Comparison of ENCODE assay signal across 8 cellular contexts in the genomic region with DNA sequence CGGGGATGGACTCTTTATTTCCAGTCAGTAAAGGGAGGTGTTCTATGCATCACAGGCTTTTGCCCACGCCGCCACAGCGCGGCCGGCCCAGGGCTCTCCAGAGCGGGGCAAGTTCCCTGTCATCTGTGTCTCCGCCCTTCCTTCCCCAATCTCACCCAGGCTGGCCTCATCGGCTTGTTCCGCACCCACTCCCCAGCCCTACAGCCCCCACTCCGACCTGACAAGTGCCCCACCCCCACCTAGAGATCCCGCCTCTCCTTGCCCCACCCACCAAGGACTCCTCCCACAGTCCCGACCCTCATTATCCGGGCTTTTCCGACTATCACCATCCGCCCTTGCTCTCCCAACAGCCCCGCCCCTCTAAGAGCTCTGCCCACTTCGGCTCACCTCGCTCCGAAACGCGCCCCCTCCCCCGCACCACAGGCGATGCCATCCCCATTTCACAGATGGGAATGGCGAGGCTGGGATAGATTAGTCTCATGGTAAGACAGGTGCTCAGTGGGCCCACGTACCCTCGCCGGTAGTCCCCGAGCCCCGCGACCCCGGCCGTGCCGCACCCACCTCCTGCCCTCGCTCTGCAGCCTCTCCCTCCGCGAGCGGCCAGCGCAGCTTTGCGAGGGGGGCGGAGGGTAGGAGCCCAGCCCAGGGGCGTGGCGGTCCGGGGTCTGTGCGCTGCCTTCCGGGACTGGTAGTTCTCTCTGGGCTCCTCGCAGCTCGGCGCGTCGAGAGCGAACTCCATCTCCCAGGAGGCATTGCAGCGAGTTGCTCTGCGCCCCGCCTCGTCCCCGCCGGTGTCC. TPM values are rescaled to one million over a fixed set of nuclear protein-coding genes. Genes with fewer than 3 reads are reported as not detected.
DNase-seq lines count a peak whose midpoint lies in the region; ATAC-seq lines count a peak whose summit lies in the region.

A gene with protein sequence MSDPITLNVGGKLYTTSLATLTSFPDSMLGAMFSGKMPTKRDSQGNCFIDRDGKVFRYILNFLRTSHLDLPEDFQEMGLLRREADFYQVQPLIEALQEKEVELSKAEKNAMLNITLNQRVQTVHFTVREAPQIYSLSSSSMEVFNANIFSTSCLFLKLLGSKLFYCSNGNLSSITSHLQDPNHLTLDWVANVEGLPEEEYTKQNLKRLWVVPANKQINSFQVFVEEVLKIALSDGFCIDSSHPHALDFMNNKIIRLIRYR (minus strand): TSS at position 615 of the 797 bp plus-strand sequence. CDS start 14,072 bp downstream, outside the sequence.

- DNase-seq in COLO829 (ENCODE audit: low spot score): peak; percentile 98
- DNase-seq in HT-29 (ENCODE audit: low spot score): peak; percentile 99
- DNase-seq in NK-92 treated with Interleukin-12 subunit alpha and Interleukin-12 subunit beta, amount 100 ng/mL, for 24 hours (lab: John Stamatoyannopoulos, UW): peak; percentile 91
- peak; percentile 95 for DNase-seq in activated CD8-positive, alpha-beta memory T cell treated with anti-CD3 and anti-CD28 coated beads for 24 hours
- DNase-seq in effector CD8-positive, alpha-beta T cell (lab: John Stamatoyannopoulos, UW): peak; percentile 75
- peak; percentile 97 to 99 for DNase-seq in lung microvascular endothelial cell (ENCODE audit: low read depth in 2 of 2)
- DNase-seq in stimulated activated CD4-positive, alpha-beta T cell treated with anti-CD3 and anti-CD28 coated beads, TNF-alpha, amount 100 ng/mL, for 4 hours (ENCODE audit: low read depth in 3 of 3): peak; percentile 82 to 83 (median 82)

- peak; percentile 93 for ATAC-seq in GM21360 (IDR thresholded peaks at IDR 0.05; ENCODE audit: unreplicated experiment)

RNA-seq across cellular contexts. Expression of the gene that starts here (rescaled TPM):
- 3.5 and 10.5 TPM in 2 replicates for total RNA-seq in HT-29 (2014; rRNA removed; shearing (Covaris generic))
- total RNA-seq in lung microvascular endothelial cell: 4.1 and 5.2 TPM in 2 replicates

Comparison
In these comparisons a context has a peak if more than half of its experiments do, and no peak if none do; other contexts are left out.
1. Peak in every context shown above with its lines: DNase-seq and ATAC-seq.